In genomic region chr19:48907671-48908070, GRCh38 we compare ENCODE assay signal across 12 cellular contexts. TPM values are rescaled to one million over a fixed set of nuclear protein-coding genes. Genes with fewer than 3 reads are reported as not detected.
DNase-seq lines count a peak whose midpoint lies in the region; ATAC-seq and TF ChIP-seq lines count a peak whose summit lies in the region.
"Had no signal": no experiment of that assay in that cellular context is flagged by ENCODE, and none has a peak within 500 bp of the region (broad histone marks: within the 10 kb centered on the region; RNA-seq: fewer than 3 reads in every experiment).

No MANE protein-coding gene starts in this region.

- no peaks in the 10 kb centered on the region for H3K27me3 ChIP-seq in left lung
- H3K27me3 ChIP-seq: dorsolateral prefrontal cortex had no signal

- H3K9me3 ChIP-seq in left lung, result no peaks in the 10 kb centered on the region

- no peak for TF ChIP-seq CTCF in left lung (IDR thresholded peaks at IDR 0.05)

- no peak overlapping the region for H3K4me3 ChIP-seq in left lung
- H3K4me3 ChIP-seq: dorsolateral prefrontal cortex had no signal

- peak overlapping the region; percentile 7 to 60 for H3K27ac ChIP-seq in left lung

- H3K36me3 ChIP-seq in left lung, result peaks cover 0 to 85% of the 10 kb centered on the region in 2 donors

- intact Hi-C loops in left lung (cut with DNase I), result no loop called here

- DNase-seq in CD1c-positive myeloid dendritic cell (ENCODE audit: extremely low spot score) (peak; percentile 66), left lung (peak in 1 of 2 donors; percentile 83), GF-D8 (lab: John Stamatoyannopoulos, UW) (no peak), D341Med (ENCODE audit: low spot score) (no peak)
- DNase-seq: activated CD4-positive, CD25-positive, alpha-beta regulatory T cell; activated T-cell treated with anti-CD3 and anti-CD28 coated beads, Interleukin-2, amount 50 U/mL, for 1 hour; amygdala; DMS153; dorsolateral prefrontal cortex; nephron progenitor cell had no signal

- peaks cover 0 to 30% of the 10 kb centered on the region in 2 donors for H3K4me1 ChIP-seq in left lung

- peak; percentile 68 for ATAC-seq in left lung

RNA-seq across cellular contexts. Expression of gene NUCB1, which starts 7.6 kb away (rescaled TPM):
- total RNA-seq in left lung, result 100 to 1,000 TPM; 286 to 331 TPM

RNA-seq across cellular contexts. Expression of gene TULP2, which starts 9.1 kb away (rescaled TPM):
- total RNA-seq in left lung, result 1 to 10 TPM in 1 of 2 donors, under 1 TPM in 1; 0.89 to 1.2 TPM
- total RNA-seq: fibroblast of villous mesenchyme, ureter had no signal

RNA-seq across cellular contexts. Expression of gene DHDH, which starts 25.8 kb away (rescaled TPM):
- total RNA-seq in left lung, result 1 to 10 TPM; 3.3 to 4.1 TPM
- total RNA-seq: fibroblast of villous mesenchyme, ureter had no signal

RNA-seq across cellular contexts. Expression of gene PPP1R15A, which starts 35.5 kb away (rescaled TPM):
- 10 to 100 TPM; 68.4 to 74.8 TPM for total RNA-seq in left lung

RNA-seq across cellular contexts. Expression of gene PLEKHA4, which starts 39.3 kb away (rescaled TPM):
- total RNA-seq in left lung, result 10 to 100 TPM; 21.0 to 37.3 TPM
